10 cellular contexts compared by ENCODE assay signal in the genomic region with DNA sequence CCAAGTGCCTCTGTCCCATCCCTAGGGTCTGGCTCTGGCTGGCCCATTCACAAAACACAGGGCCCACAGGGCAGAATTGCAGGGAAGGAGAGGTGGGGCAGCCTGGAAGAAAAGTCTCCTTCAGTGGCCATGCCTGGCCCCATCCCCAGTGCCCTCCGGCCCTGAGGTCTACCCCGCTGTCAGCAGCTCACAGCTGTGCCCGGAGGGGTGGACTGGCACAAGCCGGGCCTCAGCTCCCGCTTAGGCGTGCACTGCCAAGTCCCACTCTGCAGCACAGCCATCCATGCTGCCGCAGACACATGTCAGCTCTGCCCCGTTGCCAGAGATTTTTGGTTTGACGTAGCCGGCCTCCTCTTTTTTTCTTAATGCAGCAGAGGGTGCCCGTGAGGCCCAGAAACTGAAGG. TPM values are rescaled to one million over a fixed set of nuclear protein-coding genes. Genes with fewer than 3 reads are reported as not detected.
DNase-seq lines count a peak whose midpoint lies in the region; ATAC-seq and TF ChIP-seq lines count a peak whose summit lies in the region.
"Had no signal": no experiment of that assay in that cellular context is flagged by ENCODE, and none has a peak within 500 bp of the region (broad histone marks: within the 10 kb centered on the region; RNA-seq: fewer than 3 reads in every experiment).

No MANE protein-coding gene starts in this region.

- no peak overlapping the region for H3K23ac ChIP-seq in mesenchymal stem cell (ENCODE audit: low read length in 2 of 2)

- H3K14ac ChIP-seq in mesenchymal stem cell (ENCODE audit: low read length in 2 of 2) = no peak overlapping the region

- H3K4me2 ChIP-seq in mesenchymal stem cell (ENCODE audit: low read length, poor library complexity, severe bottlenecking) = no peak overlapping the region

- H3K9me3 Mint-ChIP-seq in brain = peaks cover 0 to 5% (median 0%) of the 10 kb centered on the region in 5 experiments

- H3K36me3 Mint-ChIP-seq in brain = no peaks in the 10 kb centered on the region

- no peak for TF ChIP-seq POLR2A in upper lobe of left lung (IDR thresholded peaks at IDR 0.05)

- H4K91ac ChIP-seq in mesenchymal stem cell (ENCODE audit: low read length) = no peak overlapping the region

- H2BK120ac ChIP-seq in mesenchymal stem cell (ENCODE audit: low read depth, low read length) = no peak overlapping the region

- no peak overlapping the region for H2AFZ ChIP-seq in mesenchymal stem cell (ENCODE audit: low read depth, low read length)

- H2BK15ac ChIP-seq in mesenchymal stem cell (ENCODE audit: low read depth, poor library complexity, severe bottlenecking) = no peak overlapping the region

- H2AK5ac ChIP-seq in mesenchymal stem cell (ENCODE audit: low read length, severe bottlenecking) = no peak overlapping the region

- H3K4me3 ChIP-seq in upper lobe of left lung (no peak overlapping the region), mesenchymal stem cell (ENCODE audit: insufficient read depth in 1 of 2, low read depth in 1 of 2, low read length in 2 of 2) (no peak overlapping the region)
- H3K4me3 ChIP-seq: thoracic aorta had no signal

- H3K79me1 ChIP-seq in mesenchymal stem cell (replicated peaks; ENCODE audit: low read length, poor library complexity, severe bottlenecking) = no peaks in the 10 kb centered on the region

- H3K4me3 Mint-ChIP-seq in brain = peak overlapping the region; percentile 44 to 80 (median 77)

- peak overlapping the region; percentile 85 for H3K27ac ChIP-seq in layer of hippocampus (ENCODE audit: low read depth, low read length)
- H3K27ac ChIP-seq in upper lobe of left lung = no peak overlapping the region
- H3K27ac ChIP-seq in mesenchymal stem cell (ENCODE audit: low read length, poor library complexity, severe bottlenecking) = no peak overlapping the region
- H3K27ac ChIP-seq: thoracic aorta had no signal

- no peak overlapping the region for H4K8ac ChIP-seq in mesenchymal stem cell (ENCODE audit: low read length)

- peak; percentile 48 for DNase-seq in activated effector memory CD4-positive, alpha-beta T cell treated with anti-CD3 and anti-CD28 coated beads, Interleukin-2, amount 50 U/mL, for 16 hours
- DNase-seq in activated effector memory CD4-positive, alpha-beta T cell treated with Interleukin-2 at 50 U/mL for 16 hours = no peak
- DNase-seq in upper lobe of left lung (peak in 1 of 2 donors; percentile 53), mesenchymal stem cell (no peak), NCI-H187 (lab: John Stamatoyannopoulos, UW) (no peak)

- no peak overlapping the region for H2BK5ac ChIP-seq in mesenchymal stem cell (ENCODE audit: low read depth, low read length, poor library complexity, severe bottlenecking)

- 12 to 41% methylated on average over 10 of the region's 11 CpGs for WGBS in upper lobe of left lung, 2 donors
- 10% methylated on average over 11 of the region's 11 CpGs for WGBS in mesenchymal stem cell

- H3K36me3 ChIP-seq in upper lobe of left lung = no peaks in the 10 kb centered on the region
- no peaks in the 10 kb centered on the region for H3K36me3 ChIP-seq in mesenchymal stem cell (ENCODE audit: control insufficient read depth in 1 of 2, insufficient read depth in 2 of 2, low read depth in 1 of 2, low read length in 2 of 2)
- H3K36me3 ChIP-seq: thoracic aorta had no signal

- peaks cover 12% of the 10 kb centered on the region for H3K27me3 Mint-ChIP-seq in brain

- H2BK12ac ChIP-seq in mesenchymal stem cell (ENCODE audit: low read length in 2 of 2) = no peak overlapping the region

- H3K27me3 ChIP-seq in layer of hippocampus (ENCODE audit: control insufficient read depth, insufficient read depth, low read length) (no peaks in the 10 kb centered on the region), upper lobe of left lung (no peaks in the 10 kb centered on the region), mesenchymal stem cell (ENCODE audit: control insufficient read depth in 1 of 2, insufficient read depth in 1 of 2, low read length in 2 of 2) (peaks cover 41 to 45% of the 10 kb centered on the region in 2 experiments)

- H3K18ac ChIP-seq in mesenchymal stem cell (ENCODE audit: low read depth in 1 of 2, low read length in 2 of 2) = no peak overlapping the region

- peak overlapping the region; percentile 25 to 97 (median 89) for H3K27ac Mint-ChIP-seq in brain

- H3K9me3 ChIP-seq in upper lobe of left lung = no peaks in the 10 kb centered on the region
- H3K9me3 ChIP-seq in mesenchymal stem cell (ENCODE audit: control insufficient read depth, low read length) = peaks cover 4% of the 10 kb centered on the region
- H3K9me3 ChIP-seq: thoracic aorta had no signal

- peaks cover 34% of the 10 kb centered on the region for H3K4me1 Mint-ChIP-seq in brain

- ATAC-seq in upper lobe of left lung (ENCODE audit: low FRiP score in 2 of 2) (peak; percentile 51 to 87), GM18909 (IDR thresholded peaks at IDR 0.05; ENCODE audit: poor library complexity, unreplicated experiment) (no peak)

- TF ChIP-seq CTCF in brain (conservative IDR thresholded peaks at IDR 0.05) = no peak
- TF ChIP-seq CTCF in upper lobe of left lung (IDR thresholded peaks at IDR 0.05) = no peak

- no peak for TF ChIP-seq EP300 in upper lobe of left lung (IDR thresholded peaks at IDR 0.05)

- H3K9ac ChIP-seq in mesenchymal stem cell (ENCODE audit: low read length) = no peak overlapping the region

- no peak overlapping the region for H3K4ac ChIP-seq in mesenchymal stem cell (ENCODE audit: low read depth in 1 of 2, low read length in 2 of 2)

- H3K4me1 ChIP-seq in upper lobe of left lung (peaks cover 0 to 11% (median 6%) of the 10 kb centered on the region in 4 donors), mesenchymal stem cell (ENCODE audit: control insufficient read depth, insufficient read depth, low read depth, low read length) (peaks cover 7% of the 10 kb centered on the region)

RNA-seq across cellular contexts. Expression of a gene that starts 3.9 kb away (rescaled TPM):
- polyA plus RNA-seq in brain (ENCODE audit: insufficient read depth, low read depth, low replicate concordance) = 9.0 TPM
- total RNA-seq in upper lobe of left lung = 1 to 10 TPM in 1 of 6 donors, under 1 TPM in 3, not detected in 2; 0.22 to 2.4 (median 0.32) TPM
- polyA plus RNA-seq in mesenchymal stem cell (2013, experiment 1 of 2) = 0.01 TPM
- polyA plus RNA-seq in mesenchymal stem cell (2013, experiment 2 of 2) = 0.01 TPM
- total RNA-seq: fibroblast of villous mesenchyme had no signal

RNA-seq across cellular contexts. Expression of a gene that starts 27.7 kb away (rescaled TPM):
- polyA plus RNA-seq in brain (ENCODE audit: insufficient read depth, low read depth, low replicate concordance) = 9.7 TPM
- 1 to 10 TPM in 5 of 6 donors, under 1 TPM in 1; under 0.01 to 5.5 (median 3.3) TPM for total RNA-seq in upper lobe of left lung
- 0.01 TPM for polyA plus RNA-seq in mesenchymal stem cell (2013, experiment 1 of 2)
- not detected for polyA plus RNA-seq in mesenchymal stem cell (2013, experiment 2 of 2)
- total RNA-seq: fibroblast of villous mesenchyme had no signal

RNA-seq across cellular contexts. Expression of a gene that starts 44.5 kb away (rescaled TPM):
- 0.49 TPM for polyA plus RNA-seq in brain (ENCODE audit: insufficient read depth, low read depth, low replicate concordance)
- total RNA-seq in upper lobe of left lung = 100 to 1,000 TPM in 2 of 6 donors, 10 to 100 TPM in 4; 33.0 to 105 (median 49.5) TPM
- not detected for polyA plus RNA-seq in mesenchymal stem cell (2013, experiment 1 of 2)
- not detected for polyA plus RNA-seq in mesenchymal stem cell (2013, experiment 2 of 2)
- total RNA-seq: fibroblast of villous mesenchyme had no signal
